ENCODE assay signal across 9 cellular contexts in the genomic region with DNA sequence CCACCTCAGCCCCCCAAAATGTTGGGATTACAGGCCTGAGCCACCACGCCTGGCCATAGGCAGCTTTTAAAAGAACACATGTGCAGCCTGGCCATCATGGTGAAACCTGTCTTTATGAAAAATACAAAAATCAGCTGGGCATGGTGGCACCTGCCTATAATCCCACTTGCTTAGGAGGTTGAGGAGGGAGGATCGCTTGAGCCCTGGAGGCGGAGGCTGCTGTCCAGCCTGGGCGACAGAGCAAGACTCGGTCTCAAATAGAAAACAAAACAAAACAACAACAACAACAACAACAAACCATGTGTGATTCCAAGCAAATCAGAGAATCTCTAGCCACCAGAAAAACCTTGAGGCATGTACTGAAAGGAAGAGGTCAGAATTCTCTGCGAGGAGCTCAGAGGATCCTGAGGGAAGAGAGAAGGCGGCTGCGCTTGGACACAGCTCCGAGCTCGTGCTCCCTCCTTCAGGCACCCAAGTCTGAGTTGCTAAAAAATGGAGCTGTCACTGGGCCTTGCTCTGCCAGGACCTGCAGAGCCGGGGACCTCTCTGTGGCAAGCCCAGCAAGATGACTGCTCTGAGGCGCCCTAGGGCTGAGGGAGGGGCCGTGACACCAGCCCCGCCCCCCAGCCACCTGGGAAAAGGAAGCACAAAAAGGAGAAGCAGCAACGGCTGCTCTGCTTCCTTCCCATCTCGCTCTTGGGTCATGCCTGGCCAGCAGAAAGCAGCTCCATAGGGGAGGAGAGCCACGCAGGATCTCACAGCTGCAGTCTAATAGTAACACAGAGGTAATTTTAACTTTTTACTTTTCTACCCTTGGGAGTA. TPM values are rescaled to one million over a fixed set of nuclear protein-coding genes. Genes with fewer than 3 reads are reported as not detected.
DNase-seq lines count a peak whose midpoint lies in the region; FAIRE-seq and TF ChIP-seq lines count a peak whose summit lies in the region.
"Had no signal": no experiment of that assay in that cellular context is flagged by ENCODE, and none has a peak within 500 bp of the region (broad histone marks: within the 10 kb centered on the region; RNA-seq: fewer than 3 reads in every experiment).

A gene (plus strand): TSS at position 677 of the 822 bp plus-strand sequence. CDS start 1,941 bp downstream, outside the sequence.

- no peak for TF ChIP-seq CTCF in HEK293 (tag by site-specific recombination; IDR thresholded peaks at IDR 0.05)
- no peak for TF ChIP-seq CTCF in right atrium auricular region (IDR thresholded peaks at IDR 0.05)

- CTCF ChIA-PET in HEK293 (lab: Yijun Ruan, JAX) = interaction anchor here (0.7 kb wide), 1 partner anchor 409 kb away, joined by 3 read pairs; no protein-coding TSS in a partner anchor

- H3K27ac ChIP-seq in HEK293 (ENCODE audit: extremely low read depth, low read depth, low read length) = no peak within 1 kb of the TSS
- peak within 1 kb of the TSS; percentile 14 to 37 for H3K27ac ChIP-seq in right atrium auricular region

- H3K9me3 ChIP-seq in HEK293 (ENCODE audit: control insufficient read depth, insufficient read depth, low read depth, low read length) (no peaks in the 10 kb centered on the region), right atrium auricular region (no peaks in the 10 kb centered on the region)

- no peaks in the 10 kb centered on the region for H3K27me3 ChIP-seq in right atrium auricular region

- H3K36me3 ChIP-seq in HEK293 (ENCODE audit: control insufficient read depth in 2 of 2, insufficient read depth in 1 of 2, low read length in 2 of 2) (no peaks in the 10 kb centered on the region), right atrium auricular region (no peaks in the 10 kb centered on the region)

- POLR2A ChIA-PET in HEK293 (lab: Yijun Ruan, JAX) = no interaction called here

- H3K4me1 ChIP-seq in HEK293 (ENCODE audit: control insufficient read depth, insufficient read depth, low read length) (no peaks in the 10 kb centered on the region), right atrium auricular region (peaks cover 0 to 18% of the 10 kb centered on the region in 2 donors)

- DNase-seq in GM12891 (ENCODE audit: insufficient read length, low spot score) = peak; percentile 76
- peak; percentile 79 for DNase-seq in NCI-H146 treated with DMSO at 0.1 percent for 48 hours (lab: John Stamatoyannopoulos, UW; ENCODE audit: unreplicated experiment)
- peak; percentile 49 for DNase-seq in activated T-cell treated with anti-CD3 and anti-CD28 coated beads for 48 hours (ENCODE audit: low read depth)
- DNase-seq in right atrium auricular region (ENCODE audit: low spot score) = no peak
- peak in 3 of 4 experiments; percentile 17 to 56 (median 30) for DNase-seq in stimulated activated CD4-positive, alpha-beta T cell treated with anti-CD3 and anti-CD28 coated beads, Interleukin-1b, Interleukin-23, amount 100 ng/mL, for 24 hours (ENCODE audit: low read depth in 4 of 4, low spot score in 1 of 4)
- no peak for DNase-seq in DMS 273 (lab: John Stamatoyannopoulos, UW; ENCODE audit: unreplicated experiment)
- DNase-seq in frontal cortex (ENCODE audit: low spot score in 2 of 2) = no peak

- FAIRE-seq in GM12891 (lab: Jason Lieb, UNC) (peak; percentile 35), frontal cortex (lab: Jason Lieb, UNC) (no peak)

- no peak within 1 kb of the TSS for H3K4me3 ChIP-seq in HEK293 (ENCODE audit: low read depth, low read length)
- peak within 1 kb of the TSS in 1 of 2 donors; percentile 18 for H3K4me3 ChIP-seq in right atrium auricular region

- TF ChIP-seq POLR2A in GM12891 (IDR thresholded peaks at IDR 0.05; ENCODE audit: low read depth, low read length) = peak; percentile 75

TF ChIP-seq in GM12891, 5 proteins besides CTCF, POLR2A, EP300 and RAD21:
- TF ChIP-seq POLR2AphosphoS5 (IDR thresholded peaks at IDR 0.05; ENCODE audit: low read depth, low read length) (peak; percentile 56; the same call in 1 of the 2 replicates), SPI1 (IDR thresholded peaks at IDR 0.05; ENCODE audit: low read depth, low read length) (peak; percentile 59; the same call in 1 of the 2 replicates), POU2F2 (IDR thresholded peaks at IDR 0.05; ENCODE audit: low read depth, low read length) (no peak), TAF1 (IDR thresholded peaks at IDR 0.05; ENCODE audit: low read depth, low read length) (peak; percentile 59; the same call in 1 of the 2 replicates)

TF ChIP-seq in HEK293, 187 proteins besides CTCF, POLR2A, EP300 and RAD21:
- TF ChIP-seq, protein P1, sequence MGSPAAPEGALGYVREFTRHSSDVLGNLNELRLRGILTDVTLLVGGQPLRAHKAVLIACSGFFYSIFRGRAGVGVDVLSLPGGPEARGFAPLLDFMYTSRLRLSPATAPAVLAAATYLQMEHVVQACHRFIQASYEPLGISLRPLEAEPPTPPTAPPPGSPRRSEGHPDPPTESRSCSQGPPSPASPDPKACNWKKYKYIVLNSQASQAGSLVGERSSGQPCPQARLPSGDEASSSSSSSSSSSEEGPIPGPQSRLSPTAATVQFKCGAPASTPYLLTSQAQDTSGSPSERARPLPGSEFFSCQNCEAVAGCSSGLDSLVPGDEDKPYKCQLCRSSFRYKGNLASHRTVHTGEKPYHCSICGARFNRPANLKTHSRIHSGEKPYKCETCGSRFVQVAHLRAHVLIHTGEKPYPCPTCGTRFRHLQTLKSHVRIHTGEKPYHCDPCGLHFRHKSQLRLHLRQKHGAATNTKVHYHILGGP (tag by site-specific recombination; IDR thresholded peaks at IDR 0.05) = no peak
- TF ChIP-seq ZSCAN23 (tag by site-specific recombination; IDR thresholded peaks at IDR 0.05) (no peak), ZBTB17 (tag by site-specific recombination; IDR thresholded peaks at IDR 0.05) (peak; percentile 28; the same call in 1 of the 2 replicates), ZNF335 (tag by site-specific recombination; conservative IDR thresholded peaks at IDR 0.05) (peak; percentile 47), ZNF394 (tag by site-specific recombination; IDR thresholded peaks at IDR 0.05; ENCODE audit: borderline replicate concordance) (peak; percentile 38; the same call in 1 of the 2 replicates), ZIC2 (tag by site-specific recombination; IDR thresholded peaks at IDR 0.05) (peak; percentile 14; the same call in 1 of the 2 replicates), ZNF354C (tag by site-specific recombination; IDR thresholded peaks at IDR 0.05; ENCODE audit: borderline replicate concordance, low read depth) (no peak), ZNF473 (tag by site-specific recombination; IDR thresholded peaks at IDR 0.05) (no peak)
- TF ChIP-seq, protein P2, sequence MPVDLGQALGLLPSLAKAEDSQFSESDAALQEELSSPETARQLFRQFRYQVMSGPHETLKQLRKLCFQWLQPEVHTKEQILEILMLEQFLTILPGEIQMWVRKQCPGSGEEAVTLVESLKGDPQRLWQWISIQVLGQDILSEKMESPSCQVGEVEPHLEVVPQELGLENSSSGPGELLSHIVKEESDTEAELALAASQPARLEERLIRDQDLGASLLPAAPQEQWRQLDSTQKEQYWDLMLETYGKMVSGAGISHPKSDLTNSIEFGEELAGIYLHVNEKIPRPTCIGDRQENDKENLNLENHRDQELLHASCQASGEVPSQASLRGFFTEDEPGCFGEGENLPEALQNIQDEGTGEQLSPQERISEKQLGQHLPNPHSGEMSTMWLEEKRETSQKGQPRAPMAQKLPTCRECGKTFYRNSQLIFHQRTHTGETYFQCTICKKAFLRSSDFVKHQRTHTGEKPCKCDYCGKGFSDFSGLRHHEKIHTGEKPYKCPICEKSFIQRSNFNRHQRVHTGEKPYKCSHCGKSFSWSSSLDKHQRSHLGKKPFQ (tag by site-specific recombination; IDR thresholded peaks at IDR 0.05) = no peak

RNA-seq across cellular contexts. Expression of the gene that starts here (rescaled TPM):
- 2.2 TPM for polyA plus RNA-seq in GM12891 (2012; ENCODE audit: low read depth, missing spikeins)
- under 1 TPM; 0.19 to 0.63 TPM for total RNA-seq in right atrium auricular region
- total RNA-seq in frontal cortex = under 0.01 TPM
- total RNA-seq: HT1080 had no signal

Comparison
In these comparisons a context has a peak if more than half of its experiments do, and no peak if none do; other contexts are left out.
1. DNase-seq: peak in GM12891 (single experiment), NCI-H146 treated with DMSO at 0.1 percent for 48 hours (single experiment), activated T-cell treated with anti-CD3 and anti-CD28 coated beads for 48 hours (single experiment) and stimulated activated CD4-positive, alpha-beta T cell treated with anti-CD3 and anti-CD28 coated beads, Interleukin-1b, Interleukin-23, amount 100 ng/mL, for 24 hours (3 of 4); none in right atrium auricular region (single experiment), DMS 273 (single experiment) and frontal cortex (0 of 2).